21 cellular contexts compared by ENCODE assay signal in genomic region chr11:45178223-45178622, GRCh38.
"Had no signal": no experiment of that assay in that cellular context is flagged by ENCODE, and none has a peak within 500 bp of the region (broad histone marks: within the 10 kb centered on the region; RNA-seq: fewer than 3 reads in every experiment).

No MANE protein-coding gene starts in this region.

- H3K27me3 ChIP-seq: cardiac muscle cell, suprapubic skin had no signal

- H3K36me3 ChIP-seq: prostate gland had no signal

- H3K27ac Mint-ChIP-seq: activated naive CD4-positive, alpha-beta T cell treated with anti-CD3 and anti-CD28 coated beads, Interleukin-2, amount 10 ng/mL, durations not matched to agents 7 days and 5 days; dendritic cell treated with granulocyte-macrophage colony-stimulating factor and Interleukin-4, amounts not matched to agents 40 ng/mL and 50 ng/mL, for 4 days; immature natural killer cell; stimulated activated naive CD8-positive, alpha-beta T cell treated with anti-CD3 and anti-CD28 coated beads, Interleukin-15, amount 100 ng/mL, for 72 hours; T-helper 17 cell had no signal

- H3K4me3 Mint-ChIP-seq: activated naive CD4-positive, alpha-beta T cell treated with anti-CD3 and anti-CD28 coated beads, Interleukin-2, amount 10 ng/mL, durations not matched to agents 7 days and 5 days; dendritic cell treated with granulocyte-macrophage colony-stimulating factor and Interleukin-4, amounts not matched to agents 40 ng/mL and 50 ng/mL, for 4 days; stimulated activated naive CD8-positive, alpha-beta T cell treated with anti-CD3 and anti-CD28 coated beads, Interleukin-15, amount 100 ng/mL, for 72 hours; T-helper 17 cell had no signal

- ATAC-seq: left lung; stimulated activated naive CD8-positive, alpha-beta T cell treated with anti-CD3 and anti-CD28 coated beads, Interleukin-15, amount 100 ng/mL, for 72 hours; T-helper 17 cell had no signal

- DNase-seq: activated CD4-positive, alpha-beta T cell treated with anti-CD3 and anti-CD28 coated beads for 4 hours; activated CD4-positive, alpha-beta T cell treated with anti-CD3 and anti-CD28 coated beads, Interleukin-2, amount 50 U/mL, for 48 hours; activated CD4-positive, CD25-positive, alpha-beta regulatory T cell; activated effector memory CD4-positive, alpha-beta T cell treated with anti-CD3 and anti-CD28 coated beads, Interleukin-2, amount 50 U/mL, for 16 hours; activated naive CD4-positive, alpha-beta T cell treated with anti-CD3 and anti-CD28 coated beads, Interleukin-2, amount 10 ng/mL, durations not matched to agents 7 days and 5 days; amygdala; effector CD4-positive, alpha-beta T cell; foreskin fibroblast; immature natural killer cell; kidney glomerular epithelial cell; left lung; stimulated activated CD4-positive, alpha-beta T cell treated with anti-CD3 and anti-CD28 coated beads, Interleukin-1b, Interleukin-23, amount 100 ng/mL, for 48 hours; stimulated activated naive CD8-positive, alpha-beta T cell treated with anti-CD3 and anti-CD28 coated beads, Interleukin-15, amount 100 ng/mL, for 72 hours; SW 1271; T-helper 17 cell; upper lobe of left lung had no signal

- H3K9me3 Mint-ChIP-seq: activated naive CD4-positive, alpha-beta T cell treated with anti-CD3 and anti-CD28 coated beads, Interleukin-2, amount 10 ng/mL, durations not matched to agents 7 days and 5 days; dendritic cell treated with granulocyte-macrophage colony-stimulating factor and Interleukin-4, amounts not matched to agents 40 ng/mL and 50 ng/mL, for 4 days; immature natural killer cell; stimulated activated naive CD8-positive, alpha-beta T cell treated with anti-CD3 and anti-CD28 coated beads, Interleukin-15, amount 100 ng/mL, for 72 hours had no signal

- H3K4me1 ChIP-seq: prostate gland had no signal

- H3K9me3 ChIP-seq: left lung, prostate gland, suprapubic skin, upper lobe of left lung had no signal

- H3K27ac ChIP-seq: left lung, prostate gland, suprapubic skin, upper lobe of left lung had no signal

- H3K4me3 ChIP-seq: cardiac muscle cell, left lung, prostate gland, SK-N-MC, suprapubic skin, upper lobe of left lung had no signal

- H3K36me3 Mint-ChIP-seq: activated naive CD4-positive, alpha-beta T cell treated with anti-CD3 and anti-CD28 coated beads, Interleukin-2, amount 10 ng/mL, durations not matched to agents 7 days and 5 days; immature natural killer cell had no signal
